In the genomic region with DNA sequence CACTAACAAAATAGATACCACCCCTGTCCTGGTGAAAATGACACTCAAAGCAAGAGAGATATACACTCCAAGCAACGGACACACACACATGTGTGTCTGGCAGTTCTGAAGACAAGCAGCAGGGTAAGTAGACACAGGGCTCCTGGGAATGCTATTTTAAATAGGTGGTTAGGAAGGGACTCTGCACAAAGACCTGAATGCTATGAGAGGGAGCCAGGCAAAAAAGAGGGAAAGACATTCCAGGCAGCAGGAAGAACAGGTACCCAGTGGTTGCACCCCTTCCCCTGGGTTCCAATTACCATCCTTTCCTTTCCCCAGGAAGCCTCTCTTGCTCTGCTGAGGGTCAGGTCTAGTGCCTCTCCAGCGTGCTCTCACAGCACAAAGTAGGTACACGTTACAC, we compare ENCODE assay signal across 27 cellular contexts. TPM values are rescaled to one million over a fixed set of nuclear protein-coding genes. Genes with fewer than 3 reads are reported as not detected.
A peak's percentile ranks its signal among the peaks of the same experiment; 100 is the strongest.
DNase-seq lines count a peak whose midpoint lies in the region; ATAC-seq, FAIRE-seq and TF ChIP-seq lines count a peak whose summit lies in the region.
"Had no signal": no experiment of that assay in that cellular context is flagged by ENCODE, and none has a peak within 500 bp of the region (broad histone marks: within the 10 kb centered on the region; RNA-seq: fewer than 3 reads in every experiment).

No MANE protein-coding gene starts in this region.

- no peak overlapping the region for H3K4me3 Mint-ChIP-seq in activated CD4-positive, alpha-beta T cell treated with anti-CD3 and anti-CD28 coated beads, Interleukin-2, amount 10 ng/mL, durations not matched to agents 24 days and 14 days
- peak overlapping the region; percentile 46 for H3K4me3 Mint-ChIP-seq in CD4-positive, alpha-beta T cell
- H3K4me3 Mint-ChIP-seq in neural crest cell: peak overlapping the region; percentile 60
- H3K4me3 Mint-ChIP-seq: T-helper 17 cell had no signal

- H4K20me1 ChIP-seq in K562 (replicated peaks; ENCODE audit: control insufficient read depth, insufficient read depth, low read length): peaks cover 51% of the 10 kb centered on the region

- no peak for TF ChIP-seq RAD21 in K562 (CRISPR knock-in tag; conservative IDR thresholded peaks at IDR 0.05 in 1 of 2, IDR thresholded peaks at IDR 0.05 in 1 of 2)

- DNase-seq in activated CD4-positive, alpha-beta T cell treated with anti-CD3 and anti-CD28 coated beads, Interleukin-2, amount 10 ng/mL, durations not matched to agents 24 days and 14 days: no peak
- DNase-seq in activated CD4-positive, alpha-beta T cell treated with anti-CD3 and anti-CD28 coated beads, Interleukin-2, amount 50 U/mL, for 4 hours: no peak
- DNase-seq in CD4-positive, alpha-beta T cell: no peak
- DNase-seq in K562 (ENCODE audit: extremely low read depth in 1 of 4, low spot score in 3 of 4): no peak
- no peak for DNase-seq in neural crest cell (ENCODE audit: low read depth, low spot score)
- DNase-seq in NCI-H146 treated with DMSO at 0.1 percent for 48 hours (lab: John Stamatoyannopoulos, UW; ENCODE audit: unreplicated experiment): no peak
- no peak for DNase-seq in DMS 273 treated with DMSO at 0.1 percent for 48 hours (lab: John Stamatoyannopoulos, UW)
- DNase-seq: activated CD4-positive, alpha-beta T cell treated with anti-CD3 and anti-CD28 coated beads for 4 hours; activated gamma-delta T cell treated with Interleukin-2 at 50 U/mL for 16 hours; AML-193; dermis blood vessel endothelial cell; DMS53; H7; KBM-7; left lung; NCI-H1417; NCI-H2081 treated with DMSO at 0.1 percent for 48 hours; occipital lobe; stomach; T-helper 17 cell; tibial artery had no signal

- no peaks in the 10 kb centered on the region for H3K9me1 ChIP-seq in K562 (ENCODE audit: control insufficient read depth, insufficient read depth, low read length)

- H3K27me3 Mint-ChIP-seq in activated CD4-positive, alpha-beta T cell treated with anti-CD3 and anti-CD28 coated beads, Interleukin-2, amount 10 ng/mL, durations not matched to agents 24 days and 14 days: no peaks in the 10 kb centered on the region
- H3K27me3 Mint-ChIP-seq in CD4-positive, alpha-beta T cell: no peaks in the 10 kb centered on the region
- no peaks in the 10 kb centered on the region for H3K27me3 Mint-ChIP-seq in neural crest cell (ENCODE audit: low read depth)
- H3K27me3 Mint-ChIP-seq: T-helper 17 cell had no signal

- no peaks in the 10 kb centered on the region for H3K27me3 ChIP-seq in CD4-positive, alpha-beta T cell (ENCODE audit: control insufficient read depth, insufficient read depth, low read length)
- H3K27me3 ChIP-seq in K562 (ENCODE audit: control insufficient read depth in 2 of 2, insufficient read depth in 2 of 2, low read length in 2 of 2): no peaks in the 10 kb centered on the region
- H3K27me3 ChIP-seq: left lung, stomach, tibial artery had no signal

- H3K9me3 ChIP-seq in CD4-positive, alpha-beta T cell (ENCODE audit: control insufficient read depth, low read length): no peaks in the 10 kb centered on the region
- no peaks in the 10 kb centered on the region for H3K9me3 ChIP-seq in K562 (replicated peaks; ENCODE audit: control insufficient read depth, insufficient read depth, low read depth, low read length)
- H3K9me3 ChIP-seq: A549, left lung, stomach, tibial artery had no signal

- H3K36me3 ChIP-seq in K562 (ENCODE audit: control insufficient read depth, insufficient read depth, low read length): peaks cover 66% of the 10 kb centered on the region

- H3K4me1 ChIP-seq in K562 (replicated peaks in 1 of 2; ENCODE audit: control insufficient read depth in 2 of 2, insufficient read depth in 2 of 2, low read length in 2 of 2): peaks cover 7 to 15% of the 10 kb centered on the region in 2 experiments

- H3K4me2 ChIP-seq in K562 (ENCODE audit: insufficient read depth, low read length): no peak overlapping the region
- H3K4me2 ChIP-seq: A549 had no signal

- peaks cover 36% of the 10 kb centered on the region for H3K4me1 Mint-ChIP-seq in activated CD4-positive, alpha-beta T cell treated with anti-CD3 and anti-CD28 coated beads, Interleukin-2, amount 10 ng/mL, durations not matched to agents 24 days and 14 days
- H3K4me1 Mint-ChIP-seq in CD4-positive, alpha-beta T cell (ENCODE audit: low read depth): peaks cover 31% of the 10 kb centered on the region
- H3K4me1 Mint-ChIP-seq in neural crest cell: peaks cover 31% of the 10 kb centered on the region

- no peak for ATAC-seq in CD4-positive, alpha-beta T cell (ENCODE audit: poor library complexity)
- ATAC-seq in K562: no peak
- ATAC-seq in HG02840 (IDR thresholded peaks at IDR 0.05; ENCODE audit: low FRiP score, unreplicated experiment): no peak
- ATAC-seq: A549, left lung, T-helper 17 cell had no signal

- no peak overlapping the region for H2AFZ ChIP-seq in K562 (ENCODE audit: low read depth, low read length)

- TF ChIP-seq POLR2A in K562 (conservative IDR thresholded peaks at IDR 0.05): no peak

- no peak overlapping the region for H3K27ac ChIP-seq in CD4-positive, alpha-beta T cell (ENCODE audit: low read depth, low read length)
- H3K27ac ChIP-seq in K562 (ENCODE audit: extremely low read depth, low read depth, low read length): no peak overlapping the region
- H3K27ac ChIP-seq: A549, left lung, stomach, tibial artery had no signal

- POLR2A ChIA-PET in CD4-positive, alpha-beta T cell (lab: Charles Lee): no interaction called here
- POLR2A ChIA-PET in K562 (lab: Yijun Ruan, JAX): interaction anchor here (0.6 to 5.4 kb wide), 4 partner anchors 12 to 144 kb away, joined by 3 to 148 read pairs (median 4); no protein-coding TSS in a partner anchor

- no peak for FAIRE-seq in K562 (lab: Jason Lieb, UNC)
- FAIRE-seq: A549, G401.6, GM19239 had no signal

- TF ChIP-seq EP300 in K562 (IDR thresholded peaks at IDR 0.05; ENCODE audit: low read length): no peak

- no peak overlapping the region for H3K4me3 ChIP-seq in K562
- H3K4me3 ChIP-seq: A549, left lung, skin epidermis, stomach, tibial artery had no signal

- CTCF ChIA-PET in CD4-positive, alpha-beta T cell (lab: Charles Lee): interaction anchor here (0.7 to 1.8 kb wide), 2 partner anchors 111 to 154 kb away, joined by 4 to 13 read pairs; no protein-coding TSS in a partner anchor
- CTCF ChIA-PET in K562 (lab: Yijun Ruan, JAX; ENCODE audit: low intra/inter-chr PET ratio): no interaction called here

- peaks cover 80% of the 10 kb centered on the region for H3K79me2 ChIP-seq in K562 (ENCODE audit: control insufficient read depth, insufficient read depth, low read length)

- H3K36me3 Mint-ChIP-seq in activated CD4-positive, alpha-beta T cell treated with anti-CD3 and anti-CD28 coated beads, Interleukin-2, amount 10 ng/mL, durations not matched to agents 24 days and 14 days (ENCODE audit: low read depth): peaks cover 41% of the 10 kb centered on the region
- H3K36me3 Mint-ChIP-seq in CD4-positive, alpha-beta T cell (ENCODE audit: low read depth): peaks cover 56% of the 10 kb centered on the region
- H3K36me3 Mint-ChIP-seq in neural crest cell (ENCODE audit: low read depth): peaks cover 2% of the 10 kb centered on the region

- peak overlapping the region in 1 of 2 experiments; percentile 15; a peak in 1 of 4 replicates for H3K9ac ChIP-seq in K562 (ENCODE audit: insufficient read depth in 1 of 2, low read depth in 2 of 2, low read length in 2 of 2)

- intact Hi-C loops in activated CD4-positive, alpha-beta T cell treated with anti-CD3 and anti-CD28 coated beads, Interleukin-2, amount 10 ng/mL, durations not matched to agents 24 days and 14 days (cut with micrococcal nuclease): loop anchor here (5.0 kb wide), 1 partner anchor 156 kb away; no protein-coding TSS in a partner anchor
- intact Hi-C loops in CD4-positive, alpha-beta T cell (cut with DNase I, micrococcal nuclease): loop anchor here (2.0 to 10.0 kb wide), 6 partner anchors 44 to 331 kb away; partner anchors contain the start of genes ESS2 (in 1 of the 2), HIRA (in 1 of the 2), MRPL40 (in 1 of the 2) and SLC25A1 (in 1 of the 2)
- intact Hi-C loops in K562 (cut with micrococcal nuclease): loop anchor here (5.0 kb wide), 4 partner anchors 79 to 354 kb away; partner anchors contain the start of gene DGCR2

- WGBS in K562 (ENCODE audit: insufficient coverage, low coverage, missing lambda C conversion rate): 69% methylated on average over 3 of the region's 3 CpGs

- in situ Hi-C loops in K562 (cut with MboI): no loop called here

- peak overlapping the region; percentile 60 for H3K27ac Mint-ChIP-seq in activated CD4-positive, alpha-beta T cell treated with anti-CD3 and anti-CD28 coated beads, Interleukin-2, amount 10 ng/mL, durations not matched to agents 24 days and 14 days
- H3K27ac Mint-ChIP-seq in CD4-positive, alpha-beta T cell: no peak overlapping the region
- H3K27ac Mint-ChIP-seq in neural crest cell (ENCODE audit: unreplicated experiment): no peak overlapping the region
- H3K27ac Mint-ChIP-seq: T-helper 17 cell had no signal

- BruUV-seq in K562 (replicated peaks; lab: Mats Ljungman, UMichigan): no TSS peak

- no peak for TF ChIP-seq CTCF in CD4-positive, alpha-beta T cell (IDR thresholded peaks at IDR 0.05)
- no peak for TF ChIP-seq CTCF in K562 (IDR thresholded peaks at IDR 0.05 in 2 of 3, conservative IDR thresholded peaks at IDR 0.05 in 1 of 3; ENCODE audit: insufficient read depth in 2 of 3, low read depth in 1 of 3, low read length in 3 of 3)
- TF ChIP-seq CTCF in neural crest cell (conservative IDR thresholded peaks at IDR 0.05): no peak

- no peaks in the 10 kb centered on the region for H3K9me3 Mint-ChIP-seq in activated CD4-positive, alpha-beta T cell treated with anti-CD3 and anti-CD28 coated beads, Interleukin-2, amount 10 ng/mL, durations not matched to agents 24 days and 14 days
- H3K9me3 Mint-ChIP-seq in CD4-positive, alpha-beta T cell: no peaks in the 10 kb centered on the region
- no peaks in the 10 kb centered on the region for H3K9me3 Mint-ChIP-seq in neural crest cell

RNA-seq across cellular contexts. Expression of gene UFD1, which starts 3.0 kb away (rescaled TPM):
- total RNA-seq in activated CD4-positive, alpha-beta T cell treated with anti-CD3 and anti-CD28 coated beads, Interleukin-2, amount 10 ng/mL, durations not matched to agents 24 days and 14 days: 96.2 and 99.9 TPM in 2 replicates
- total RNA-seq in CD4-positive, alpha-beta T cell: 10 to 100 TPM; 68.5 to 77.4 TPM
- 307 and 375 TPM in 2 replicates for total RNA-seq in K562 (2011; cell fraction: chromatin; rRNA removed; ENCODE audit: low replicate concordance)
- 219 and 230 TPM in 2 replicates for total RNA-seq in K562 (2011; cell fraction: nucleolus; rRNA removed)
- total RNA-seq in K562 (2011; cell fraction: nucleoplasm; rRNA removed): 278 and 374 TPM in 2 replicates
- total RNA-seq in K562 (2014; rRNA removed): 238 and 290 TPM in 2 replicates
- 361 and 365 TPM in 2 replicates for total RNA-seq in K562 (2014; rRNA removed; fragmentation: Illumina TruSeq; extraction: Trizol)
- 330 and 363 TPM in 2 replicates for total RNA-seq in K562 (2015; rRNA removed; fragmentation: Illumina TruSeq; extraction: Trizol)
- total RNA-seq in K562 (2021): 284 and 307 TPM in 2 replicates
- polyA plus RNA-seq in K562 (2011; rRNA removed): 428 and 564 TPM in 2 replicates
- 516 and 625 TPM in 2 replicates for polyA plus RNA-seq in K562 (2011; cell fraction: cytosol; rRNA removed)
- polyA plus RNA-seq in K562 (2011; cell fraction: nucleus; rRNA removed): 577 and 723 TPM in 2 replicates
- polyA plus RNA-seq in K562 (2012): 381 and 502 TPM in 2 replicates
- 551 and 645 TPM in 2 replicates for polyA plus RNA-seq in K562 (2014; fragmentation: Illumina TruSeq; extraction: Trizol)
- 100 to 1,000 TPM; 503 to 627 TPM for polyA plus RNA-seq in K562 (2014; fragmentation: Nextera tagmentation; extraction: Ambion mirVana)
- 321 and 446 TPM in 2 replicates for polyA plus RNA-seq in K562 (2014; rRNA removed)
- 432 and 439 TPM in 2 replicates for polyA minus RNA-seq in K562 (2011; rRNA and poly(A)+ RNA removed)
- polyA minus RNA-seq in K562 (2011; cell fraction: cytosol; rRNA and poly(A)+ RNA removed): 143 and 172 TPM in 2 replicates
- 99.8 and 195 TPM in 2 replicates for polyA minus RNA-seq in K562 (2011; cell fraction: nucleus; rRNA and poly(A)+ RNA removed)
- 69.4 and 71.5 TPM in 2 replicates for total RNA-seq in neural crest cell

RNA-seq across cellular contexts. Expression of gene CDC45, which starts 3.7 kb away (rescaled TPM):
- 121 and 123 TPM in 2 replicates for total RNA-seq in activated CD4-positive, alpha-beta T cell treated with anti-CD3 and anti-CD28 coated beads, Interleukin-2, amount 10 ng/mL, durations not matched to agents 24 days and 14 days
- under 1 TPM; 0.75 to 0.82 TPM for total RNA-seq in CD4-positive, alpha-beta T cell
- 810 and 853 TPM in 2 replicates for total RNA-seq in K562 (2011; cell fraction: chromatin; rRNA removed; ENCODE audit: low replicate concordance)
- total RNA-seq in K562 (2011; cell fraction: nucleolus; rRNA removed): 339 and 346 TPM in 2 replicates
- 307 and 398 TPM in 2 replicates for total RNA-seq in K562 (2011; cell fraction: nucleoplasm; rRNA removed)
- total RNA-seq in K562 (2014; rRNA removed) (415 and 450 TPM in 2 replicates), K562 (2014; rRNA removed; fragmentation: Illumina TruSeq; extraction: Trizol) (263 and 295 TPM in 2 replicates), K562 (2015; rRNA removed; fragmentation: Illumina TruSeq; extraction: Trizol) (239 and 251 TPM in 2 replicates), K562 (2021) (312 and 319 TPM in 2 replicates), neural crest cell (47.1 and 49.8 TPM in 2 replicates)
- polyA plus RNA-seq in K562 (2011; rRNA removed) (580 and 584 TPM in 2 replicates), K562 (2014; fragmentation: Illumina TruSeq; extraction: Trizol) (412 and 430 TPM in 2 replicates), K562 (2014; fragmentation: Nextera tagmentation; extraction: Ambion mirVana) (100 to 1,000 TPM; 276 to 465 TPM), K562 (2014; rRNA removed) (410 and 427 TPM in 2 replicates)
- 370 and 430 TPM in 2 replicates for polyA plus RNA-seq in K562 (2011; cell fraction: cytosol; rRNA removed)
- polyA plus RNA-seq in K562 (2011; cell fraction: nucleus; rRNA removed): 642 and 944 TPM in 2 replicates
- polyA plus RNA-seq in K562 (2012): 267 and 326 TPM in 2 replicates
- 415 and 540 TPM in 2 replicates for polyA minus RNA-seq in K562 (2011; rRNA and poly(A)+ RNA removed)
- 153 and 162 TPM in 2 replicates for polyA minus RNA-seq in K562 (2011; cell fraction: cytosol; rRNA and poly(A)+ RNA removed)
- 185 and 445 TPM in 2 replicates for polyA minus RNA-seq in K562 (2011; cell fraction: nucleus; rRNA and poly(A)+ RNA removed)
- total RNA-seq: mesenteric fat pad had no signal

RNA-seq across cellular contexts. Expression of gene C22orf39, which starts 28.5 kb away (rescaled TPM):
- total RNA-seq in activated CD4-positive, alpha-beta T cell treated with anti-CD3 and anti-CD28 coated beads, Interleukin-2, amount 10 ng/mL, durations not matched to agents 24 days and 14 days: 25.7 and 28.5 TPM in 2 replicates
- total RNA-seq in CD4-positive, alpha-beta T cell: 10 to 100 TPM; 30.2 to 32.6 TPM
- 119 and 122 TPM in 2 replicates for total RNA-seq in K562 (2011; cell fraction: chromatin; rRNA removed; ENCODE audit: low replicate concordance)
- 71.8 and 76.0 TPM in 2 replicates for total RNA-seq in K562 (2011; cell fraction: nucleolus; rRNA removed)
- 107 and 142 TPM in 2 replicates for total RNA-seq in K562 (2011; cell fraction: nucleoplasm; rRNA removed)
- 94.7 and 124 TPM in 2 replicates for total RNA-seq in K562 (2014; rRNA removed)
- 57.2 and 59.5 TPM in 2 replicates for total RNA-seq in K562 (2014; rRNA removed; fragmentation: Illumina TruSeq; extraction: Trizol)
- total RNA-seq in K562 (2015; rRNA removed; fragmentation: Illumina TruSeq; extraction: Trizol): 61.3 and 63.2 TPM in 2 replicates
- 66.8 and 68.0 TPM in 2 replicates for total RNA-seq in K562 (2021)
- polyA plus RNA-seq in K562 (2011; rRNA removed): 139 and 244 TPM in 2 replicates
- polyA plus RNA-seq in K562 (2011; cell fraction: cytosol; rRNA removed): 164 and 257 TPM in 2 replicates
- 71.0 and 99.7 TPM in 2 replicates for polyA plus RNA-seq in K562 (2011; cell fraction: nucleus; rRNA removed)
- polyA plus RNA-seq in K562 (2012): 87.8 and 120 TPM in 2 replicates
- 68.6 and 73.5 TPM in 2 replicates for polyA plus RNA-seq in K562 (2014; fragmentation: Illumina TruSeq; extraction: Trizol)
- 10 to 100 TPM; 20.4 to 25.9 TPM for polyA plus RNA-seq in K562 (2014; fragmentation: Nextera tagmentation; extraction: Ambion mirVana)
- polyA plus RNA-seq in K562 (2014; rRNA removed): 112 and 121 TPM in 2 replicates
- polyA minus RNA-seq in K562 (2011; rRNA and poly(A)+ RNA removed): 116 and 185 TPM in 2 replicates
- polyA minus RNA-seq in K562 (2011; cell fraction: cytosol; rRNA and poly(A)+ RNA removed): 49.4 and 80.5 TPM in 2 replicates
- 24.9 and 58.9 TPM in 2 replicates for polyA minus RNA-seq in K562 (2011; cell fraction: nucleus; rRNA and poly(A)+ RNA removed)
- total RNA-seq in neural crest cell: 38.0 and 38.4 TPM in 2 replicates

RNA-seq across cellular contexts. Expression of gene MRPL40, which starts 43.7 kb away (rescaled TPM):
- 35.2 and 37.6 TPM in 2 replicates for total RNA-seq in activated CD4-positive, alpha-beta T cell treated with anti-CD3 and anti-CD28 coated beads, Interleukin-2, amount 10 ng/mL, durations not matched to agents 24 days and 14 days
- total RNA-seq in CD4-positive, alpha-beta T cell: 10 to 100 TPM; 10.7 to 11.3 TPM
- total RNA-seq in K562 (2011; cell fraction: chromatin; rRNA removed; ENCODE audit: low replicate concordance): 13.9 and 26.1 TPM in 2 replicates
- total RNA-seq in K562 (2011; cell fraction: nucleolus; rRNA removed): 29.0 and 32.5 TPM in 2 replicates
- total RNA-seq in K562 (2011; cell fraction: nucleoplasm; rRNA removed): 25.1 and 32.0 TPM in 2 replicates
- total RNA-seq in K562 (2014; rRNA removed) (160 and 182 TPM in 2 replicates), K562 (2014; rRNA removed; fragmentation: Illumina TruSeq; extraction: Trizol) (208 and 209 TPM in 2 replicates), K562 (2015; rRNA removed; fragmentation: Illumina TruSeq; extraction: Trizol) (181 and 198 TPM in 2 replicates), K562 (2021) (132 and 144 TPM in 2 replicates), neural crest cell (30.4 and 32.6 TPM in 2 replicates)
- polyA plus RNA-seq in K562 (2011; rRNA removed) (175 and 219 TPM in 2 replicates), K562 (2014; fragmentation: Illumina TruSeq; extraction: Trizol) (197 and 237 TPM in 2 replicates), K562 (2014; fragmentation: Nextera tagmentation; extraction: Ambion mirVana) (100 to 1,000 TPM; 601 to 652 TPM), K562 (2014; rRNA removed) (223 TPM in 2 replicates)
- 88.3 and 113 TPM in 2 replicates for polyA plus RNA-seq in K562 (2011; cell fraction: cytosol; rRNA removed)
- polyA plus RNA-seq in K562 (2011; cell fraction: nucleus; rRNA removed): 34.6 and 66.5 TPM in 2 replicates
- polyA plus RNA-seq in K562 (2012): 159 TPM in 2 replicates
- 52.5 and 73.2 TPM in 2 replicates for polyA minus RNA-seq in K562 (2011; rRNA and poly(A)+ RNA removed)
- polyA minus RNA-seq in K562 (2011; cell fraction: cytosol; rRNA and poly(A)+ RNA removed): 31.3 and 34.3 TPM in 2 replicates
- polyA minus RNA-seq in K562 (2011; cell fraction: nucleus; rRNA and poly(A)+ RNA removed): 12.0 and 31.3 TPM in 2 replicates

RNA-seq across cellular contexts. Expression of gene HIRA, which starts 44.5 kb away (rescaled TPM):
- total RNA-seq in activated CD4-positive, alpha-beta T cell treated with anti-CD3 and anti-CD28 coated beads, Interleukin-2, amount 10 ng/mL, durations not matched to agents 24 days and 14 days: 42.6 and 45.0 TPM in 2 replicates
- 10 to 100 TPM; 15.2 to 15.5 TPM for total RNA-seq in CD4-positive, alpha-beta T cell
- total RNA-seq in K562 (2011; cell fraction: chromatin; rRNA removed; ENCODE audit: low replicate concordance): 103 and 120 TPM in 2 replicates
- total RNA-seq in K562 (2011; cell fraction: nucleolus; rRNA removed): 79.7 and 81.6 TPM in 2 replicates
- total RNA-seq in K562 (2011; cell fraction: nucleoplasm; rRNA removed): 66.5 and 67.1 TPM in 2 replicates
- total RNA-seq in K562 (2014; rRNA removed): 58.3 and 70.6 TPM in 2 replicates
- total RNA-seq in K562 (2014; rRNA removed; fragmentation: Illumina TruSeq; extraction: Trizol): 53.9 and 54.0 TPM in 2 replicates
- 57.5 and 58.4 TPM in 2 replicates for total RNA-seq in K562 (2015; rRNA removed; fragmentation: Illumina TruSeq; extraction: Trizol)
- 115 and 132 TPM in 2 replicates for total RNA-seq in K562 (2021)
- 71.7 and 82.2 TPM in 2 replicates for polyA plus RNA-seq in K562 (2011; rRNA removed)
- 105 and 109 TPM in 2 replicates for polyA plus RNA-seq in K562 (2011; cell fraction: cytosol; rRNA removed)
- polyA plus RNA-seq in K562 (2011; cell fraction: nucleus; rRNA removed): 104 and 124 TPM in 2 replicates
- 91.6 and 91.8 TPM in 2 replicates for polyA plus RNA-seq in K562 (2012)
- 106 and 114 TPM in 2 replicates for polyA plus RNA-seq in K562 (2014; fragmentation: Illumina TruSeq; extraction: Trizol)
- polyA plus RNA-seq in K562 (2014; fragmentation: Nextera tagmentation; extraction: Ambion mirVana): 1 to 10 TPM in 1 of 2 experiments, under 1 TPM in 1; 0.96 to 1.2 TPM
- polyA plus RNA-seq in K562 (2014; rRNA removed): 80.0 and 80.8 TPM in 2 replicates
- polyA minus RNA-seq in K562 (2011; rRNA and poly(A)+ RNA removed): 93.7 and 126 TPM in 2 replicates
- 65.3 and 93.4 TPM in 2 replicates for polyA minus RNA-seq in K562 (2011; cell fraction: cytosol; rRNA and poly(A)+ RNA removed)
- polyA minus RNA-seq in K562 (2011; cell fraction: nucleus; rRNA and poly(A)+ RNA removed): 30.3 and 61.3 TPM in 2 replicates
- 57.1 and 66.3 TPM in 2 replicates for total RNA-seq in neural crest cell

Comparison
In these comparisons a context has a peak if more than half of its experiments do, and no peak if none do; other contexts are left out.
1. RNA of gene CDC45, which starts 3.7 kb away (total RNA-seq): 239 to 853 TPM in K562, 121 to 123 TPM in activated CD4-positive, alpha-beta T cell treated with anti-CD3 and anti-CD28 coated beads, Interleukin-2, amount 10 ng/mL, durations not matched to agents 24 days and 14 days and 47.1 to 49.8 TPM in neural crest cell; 0.75 to 0.82 TPM in CD4-positive, alpha-beta T cell; every median in the first group is over 10 times any median in the second.